ENCODE assay signal across 1 cellular context in genomic region chr4:11384077-11384476, GRCh38. TPM values are rescaled to one million over a fixed set of nuclear protein-coding genes. Genes with fewer than 3 reads are reported as not detected.
"Had no signal": no experiment of that assay in that cellular context is flagged by ENCODE, and none has a peak within 500 bp of the region (broad histone marks: within the 10 kb centered on the region; RNA-seq: fewer than 3 reads in every experiment).

No MANE protein-coding gene starts in this region.

RNA-seq across cellular contexts. Expression of gene HS3ST1, which starts 44.6 kb away (rescaled TPM):
- polyA plus RNA-seq: naive thymus-derived CD8-positive, alpha-beta T cell had no signal
